ENCODE assay signal across 5 cellular contexts in genomic region chr3:124522226-124522625, GRCh38.
"Had no signal": no experiment of that assay in that cellular context is flagged by ENCODE, and none has a peak within 500 bp of the region (broad histone marks: within the 10 kb centered on the region; RNA-seq: fewer than 3 reads in every experiment).

No MANE protein-coding gene starts in this region.

- FAIRE-seq: HepG2, HTR-8/SVneo, K562 had no signal

- H3K27ac ChIP-seq: HL-60 had no signal

- H3K4me3 ChIP-seq: K562 had no signal

- DNase-seq: IMR-90 had no signal
